Comparison of ENCODE assay signal across 8 cellular contexts in genomic region chr1:224113918-224114786, GRCh38. TPM values are rescaled to one million over a fixed set of nuclear protein-coding genes. Genes with fewer than 3 reads are reported as not detected.
DNase-seq lines count a peak whose midpoint lies in the region; ATAC-seq and TF ChIP-seq lines count a peak whose summit lies in the region.

A gene with protein sequence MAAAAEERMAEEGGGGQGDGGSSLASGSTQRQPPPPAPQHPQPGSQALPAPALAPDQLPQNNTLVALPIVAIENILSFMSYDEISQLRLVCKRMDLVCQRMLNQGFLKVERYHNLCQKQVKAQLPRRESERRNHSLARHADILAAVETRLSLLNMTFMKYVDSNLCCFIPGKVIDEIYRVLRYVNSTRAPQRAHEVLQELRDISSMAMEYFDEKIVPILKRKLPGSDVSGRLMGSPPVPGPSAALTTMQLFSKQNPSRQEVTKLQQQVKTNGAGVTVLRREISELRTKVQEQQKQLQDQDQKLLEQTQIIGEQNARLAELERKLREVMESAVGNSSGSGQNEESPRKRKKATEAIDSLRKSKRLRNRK (plus strand): TSS chr1:224114111. CDS start chr1:224114130, 19 bp downstream.

- H3K56ac ChIP-seq in IMR-90 (ENCODE audit: extremely low read depth, insufficient read depth, low read length), result peak within 1 kb of the TSS; percentile 42

- H4K5ac ChIP-seq in IMR-90 (ENCODE audit: low read depth, low read length), result peak within 1 kb of the TSS; percentile 95

- peak within 1 kb of the TSS; percentile 75 for H3K4me3 ChIP-seq in IMR-90 (ENCODE audit: insufficient read depth, low read depth, low read length)

- CTCF ChIA-PET in IMR-90 (lab: Yijun Ruan, JAX), result no interaction called here

- peak within 1 kb of the TSS; percentile 54 for H3K23ac ChIP-seq in IMR-90 (ENCODE audit: low read depth, low read length)

- peak within 1 kb of the TSS; percentile 29; the same call in 1 of the 2 replicates for H2BK120ac ChIP-seq in IMR-90 (ENCODE audit: low read depth, low read length)

- peak; percentile 98 for DNase-seq in DMS 273 (lab: John Stamatoyannopoulos, UW; ENCODE audit: unreplicated experiment)
- DNase-seq in IMR-90, result peak; percentile 95
- DNase-seq in OCI-M1 (lab: John Stamatoyannopoulos, UW), result peak; percentile 98
- DNase-seq in activated T-cell treated with anti-CD3 and anti-CD28 coated beads for 24 hours (ENCODE audit: low read depth), result peak; percentile 93
- DNase-seq in epidermal melanocyte (ENCODE audit: insufficient read length, low spot score), result peak; percentile 98
- DNase-seq in middle frontal gyrus (ENCODE audit: extremely low spot score, low spot score), result peak; percentile 90
- DNase-seq in stimulated activated CD8-positive, alpha-beta memory T cell treated with anti-CD3 and anti-CD28 coated beads, Interleukin-2, amount 100 ng/mL, for 48 hours (ENCODE audit: low read depth in 2 of 2), result peak; percentile 89 to 93

- WGBS in IMR-90 (ENCODE audit: extremely low coverage in 2 of 2, insufficient read length in 1 of 2), 2 experiments, result 0% methylated on average over 20 of the region's 60 CpGs; no CpG with 5 or more reads in 1 of the 2 experiments

- TF ChIP-seq RAD21 in IMR-90 (IDR thresholded peaks at IDR 0.05; ENCODE audit: low read length), result no peak

- no peaks in the 10 kb centered on the region for H3K4me1 ChIP-seq in IMR-90 (ENCODE audit: control insufficient read depth, insufficient read depth, low read length)

- POLR2A ChIA-PET in IMR-90 (lab: Charles Lee; ENCODE audit: unreplicated experiment), result no interaction called here

- TF ChIP-seq POLR2A in IMR-90 (IDR thresholded peaks at IDR 0.05; ENCODE audit: low read depth, low read length), result peak; percentile 90

- H3K9ac ChIP-seq in IMR-90 (ENCODE audit: low read depth, low read length), result peak within 1 kb of the TSS; percentile 83

- H3K36me3 ChIP-seq in IMR-90 (ENCODE audit: control insufficient read depth, insufficient read depth, low read length), result no peaks in the 10 kb centered on the region

- peak within 1 kb of the TSS; percentile 93 for H2AK9ac ChIP-seq in IMR-90 (replicated peaks; ENCODE audit: low read depth, low read length, poor library complexity)

- peaks cover 0 to 16% of the 10 kb centered on the region in 2 experiments; a peak in 2 of 4 replicates for H3K79me1 ChIP-seq in IMR-90 (ENCODE audit: low read depth in 1 of 2, low read length in 2 of 2)

- peak within 1 kb of the TSS; percentile 98 for H2AFZ ChIP-seq in IMR-90 (replicated peaks; ENCODE audit: low read length, poor library complexity)

- H3K14ac ChIP-seq in IMR-90 (replicated peaks; ENCODE audit: low read depth, low read length), result peak within 1 kb of the TSS; percentile 61

- H4K20me1 ChIP-seq in IMR-90 (ENCODE audit: insufficient read depth, low read length), result peaks cover 10% of the 10 kb centered on the region; the same call in 1 of the 2 replicates

- peak within 1 kb of the TSS; percentile 40; the same call in 1 of the 3 replicates for H2BK15ac ChIP-seq in IMR-90 (ENCODE audit: low read depth, low read length)

- intact Hi-C loops in IMR-90 (cut with micrococcal nuclease), result loop anchor here (5.0 to 10.0 kb wide), 3 partner anchors 299 to 412 kb away; no protein-coding TSS in a partner anchor

- peak within 1 kb of the TSS; percentile 68 for H4K91ac ChIP-seq in IMR-90 (ENCODE audit: insufficient read depth, low read depth, low read length)

- dilution Hi-C loops in IMR-90 (cut with HindIII; ENCODE audit: low sequenced_read_pairs, unreplicated experiment), result no loop called here

- H2BK5ac ChIP-seq in IMR-90 (ENCODE audit: low read depth, low read length, poor library complexity, severe bottlenecking), result peak within 1 kb of the TSS; percentile 79

- H3K9me3 ChIP-seq in IMR-90 (ENCODE audit: control insufficient read depth, insufficient read depth, low read length), result no peaks in the 10 kb centered on the region

- peak; percentile 97 for ATAC-seq in GM21528 (IDR thresholded peaks at IDR 0.05; ENCODE audit: low FRiP score, unreplicated experiment)
- peak; percentile 98 for ATAC-seq in IMR-90 (ENCODE audit: low read depth)

- peak within 1 kb of the TSS; percentile 97 for H3K4me2 ChIP-seq in IMR-90 (ENCODE audit: low read depth, low read length)

- 0 out of 2 replicates have a peak within 1 kb of the TSS, but pooled peaks have one; percentile 1 for H2BK20ac ChIP-seq in IMR-90 (ENCODE audit: low read depth, low read length)

- no peaks in the 10 kb centered on the region for H3K27me3 ChIP-seq in IMR-90 (ENCODE audit: control insufficient read depth, insufficient read depth, low read length)

- H3K18ac ChIP-seq in IMR-90 (ENCODE audit: low read depth, low read length), result peak within 1 kb of the TSS; percentile 63

- H4K8ac ChIP-seq in IMR-90 (ENCODE audit: low read depth in 2 of 2, low read length in 2 of 2), result peak within 1 kb of the TSS; percentile 93 to 96

- no TSS peak for BruUV-seq in IMR-90 (replicated peaks; lab: Mats Ljungman, UMichigan)

- H2AK5ac ChIP-seq in IMR-90 (ENCODE audit: low read depth, low read length), result peak within 1 kb of the TSS; percentile 38; the same call in 1 of the 2 replicates

- peak within 1 kb of the TSS; percentile 72 for H3K27ac ChIP-seq in IMR-90 (ENCODE audit: insufficient read depth, low read length)

- in situ Hi-C loops in IMR-90 (cut with MboI; ENCODE audit: low sequenced_read_pairs), result loop anchor here (5.0 kb wide), 1 partner anchor 213 kb away; no protein-coding TSS in a partner anchor

- peak within 1 kb of the TSS; percentile 59 for H3K4ac ChIP-seq in IMR-90 (ENCODE audit: low read depth, low read length)

- no peak for TF ChIP-seq CTCF in IMR-90 (conservative IDR thresholded peaks at IDR 0.05; ENCODE audit: low read depth, low read length)

- H3K9me1 ChIP-seq in IMR-90 (ENCODE audit: insufficient read depth, low read length), result no peaks in the 10 kb centered on the region

TF ChIP-seq in IMR-90, 13 proteins besides CTCF, POLR2A, EP300 and RAD21:
- TF ChIP-seq NFE2L2 (IDR thresholded peaks at IDR 0.05; ENCODE audit: low read depth, low read length), result no peak
- TF ChIP-seq CHD1 (IDR thresholded peaks at IDR 0.05; ENCODE audit: low read depth, low read length), result no peak; the same call in 1 of the 2 replicates
- no peak for TF ChIP-seq MAFK (IDR thresholded peaks at IDR 0.05; ENCODE audit: low read depth, low read length)
- TF ChIP-seq MXI1 (IDR thresholded peaks at IDR 0.05; ENCODE audit: borderline replicate concordance, low read depth, low read length), result 0 out of 2 replicates have a peak, but pooled peaks have one; percentile 27
- TF ChIP-seq MAZ (IDR thresholded peaks at IDR 0.05; ENCODE audit: borderline replicate concordance, low read depth, low read length), result peak; percentile 97

RNA-seq across cellular contexts. Expression of the gene that starts here (rescaled TPM):
- total RNA-seq in IMR-90 (2012; rRNA removed), result 22.6 and 30.0 TPM in 2 replicates
- polyA plus RNA-seq in IMR-90 (2012; rRNA removed), result 10.6 and 11.6 TPM in 2 replicates
- 6.6 and 6.8 TPM in 2 replicates for polyA plus RNA-seq in IMR-90 (2012; cell fraction: cytosol; rRNA removed)
- 3.8 and 13.9 TPM in 2 replicates for polyA plus RNA-seq in IMR-90 (2012; cell fraction: nucleus; rRNA removed; ENCODE audit: low replicate concordance)

Comparison
In these comparisons a context has a peak if more than half of its experiments do, and no peak if none do; other contexts are left out.
1. Peak in every context shown above with its lines: DNase-seq, ATAC-seq, H3K4me3 ChIP-seq and H3K27ac ChIP-seq.